ENCODE assay signal across 11 cellular contexts in the genomic region with DNA sequence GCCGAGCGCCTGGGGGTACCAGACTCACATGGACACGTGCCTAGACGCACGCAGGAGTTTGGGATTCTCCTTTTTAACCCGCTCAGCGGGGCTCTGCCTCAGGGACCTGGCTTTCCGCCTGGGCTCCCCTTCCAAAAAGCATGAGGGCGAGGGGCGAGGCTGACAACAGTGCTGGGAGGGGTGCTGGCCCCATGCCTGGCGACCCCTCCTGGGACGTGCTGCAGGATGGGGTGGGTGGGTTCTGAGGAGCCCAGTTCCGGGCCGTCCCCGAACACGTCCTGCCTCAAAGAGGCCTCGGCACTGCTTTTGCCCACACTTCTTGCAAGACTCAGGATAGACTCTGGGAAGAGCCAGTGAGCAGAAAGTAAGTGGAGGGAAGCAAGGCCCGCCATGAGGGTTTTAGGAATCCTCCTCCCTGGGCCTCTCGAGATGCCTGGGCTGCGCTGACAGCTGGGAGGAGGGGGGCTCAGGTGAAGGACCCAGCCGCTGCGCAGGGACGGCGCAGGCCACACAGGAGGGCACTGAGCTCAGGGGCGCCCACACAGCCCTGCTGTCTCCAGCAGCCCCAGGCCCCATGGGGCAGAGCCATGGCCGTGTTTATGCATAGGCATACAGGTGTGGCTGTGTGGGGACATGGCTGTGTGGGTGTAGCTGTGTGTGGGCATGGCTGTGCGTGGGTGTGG. TPM values are rescaled to one million over a fixed set of nuclear protein-coding genes. Genes with fewer than 3 reads are reported as not detected.
"Had no signal": no experiment of that assay in that cellular context is flagged by ENCODE, and none has a peak within 500 bp of the region (broad histone marks: within the 10 kb centered on the region; RNA-seq: fewer than 3 reads in every experiment).

No MANE protein-coding gene starts in this region.

- H3K27me3 Mint-ChIP-seq: type B pancreatic cell had no signal

- H3K9me3 ChIP-seq: gastroesophageal sphincter had no signal

- H2AFZ ChIP-seq: neural progenitor cell had no signal

- H3K36me3 ChIP-seq: cardiac muscle cell, neural progenitor cell had no signal

- ATAC-seq: gastroesophageal sphincter had no signal

- H3K9ac ChIP-seq: neural progenitor cell had no signal

- H3K4me3 Mint-ChIP-seq: neural progenitor cell, type B pancreatic cell had no signal

- DNase-seq: effector CD8-positive, alpha-beta T cell; kidney glomerular epithelial cell; midbrain; T-helper 9 cell had no signal

- H3K27ac Mint-ChIP-seq: activated naive CD4-positive, alpha-beta T cell treated with anti-CD3 and anti-CD28 coated beads, Interleukin-2, amount 50 U/mL, for 72 hours; neural progenitor cell; type B pancreatic cell had no signal

- H3K27me3 ChIP-seq: cardiac muscle cell, neural progenitor cell had no signal

- H3K9me3 Mint-ChIP-seq: activated naive CD4-positive, alpha-beta T cell treated with anti-CD3 and anti-CD28 coated beads, Interleukin-2, amount 50 U/mL, for 72 hours; neural progenitor cell; type B pancreatic cell had no signal

- H3K4me3 ChIP-seq: cardiac muscle cell, neural progenitor cell had no signal

- H3K27ac ChIP-seq: cardiac muscle cell, gastroesophageal sphincter, neural progenitor cell, VCaP had no signal

- H3K4me2 ChIP-seq: neural progenitor cell had no signal

- H3K36me3 Mint-ChIP-seq: activated naive CD4-positive, alpha-beta T cell treated with anti-CD3 and anti-CD28 coated beads, Interleukin-2, amount 50 U/mL, for 72 hours; neural progenitor cell; type B pancreatic cell had no signal

RNA-seq across cellular contexts. Expression of a gene that starts 15.4 kb away (rescaled TPM):
- polyA plus RNA-seq: small intestine had no signal
